ENCODE assay signal across 18 cellular contexts in the genomic region with DNA sequence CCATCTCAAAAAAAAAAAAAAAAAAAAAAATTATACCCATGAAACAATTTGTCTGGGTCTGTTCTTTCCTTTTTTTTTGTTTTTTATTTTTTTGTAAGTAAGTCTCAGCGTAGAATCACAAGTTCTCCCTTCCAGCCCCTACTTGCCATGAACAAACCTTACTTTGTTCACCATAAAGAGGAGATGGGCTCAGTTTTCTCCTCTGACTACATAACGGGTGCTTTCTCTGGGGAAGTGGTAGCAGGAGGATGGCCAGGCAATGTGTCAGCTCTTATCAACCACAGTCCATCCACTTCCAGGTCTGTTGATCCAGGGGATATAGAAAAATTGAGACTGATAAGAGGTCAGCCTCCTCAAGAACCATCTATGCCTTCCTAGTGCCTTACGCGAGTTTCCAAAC.
"Had no signal": no experiment of that assay in that cellular context is flagged by ENCODE, and none has a peak within 500 bp of the region (broad histone marks: within the 10 kb centered on the region; RNA-seq: fewer than 3 reads in every experiment).

No MANE protein-coding gene starts in this region.

- H3K27ac ChIP-seq: heart right ventricle, right atrium auricular region, tibial nerve, vagina had no signal

- H3K27me3 ChIP-seq: heart right ventricle, right atrium auricular region, tibial nerve, vagina had no signal

- H3K4me3 ChIP-seq: coronary artery, heart right ventricle, right atrium auricular region, tibial nerve, vagina had no signal

- FAIRE-seq: endometrium, TTC549 had no signal

- H3K9me3 ChIP-seq: heart right ventricle, right atrium auricular region, tibial nerve, vagina had no signal

- H3K4me1 ChIP-seq: vagina had no signal

- DNase-seq: activated CD4-positive, alpha-beta memory T cell treated with anti-CD3 and anti-CD28 coated beads, Interleukin-2, amount 10 ng/mL, durations not matched to agents 7 days and 5 days; activated CD4-positive, alpha-beta T cell treated with anti-CD3 and anti-CD28 coated beads for 48 hours; activated CD4-positive, CD25-positive, alpha-beta regulatory T cell; activated CD8-positive, alpha-beta memory T cell treated with anti-CD3 and anti-CD28 coated beads, Interleukin-2, amount 10 ng/mL, durations not matched to agents 7 days and 5 days; activated naive CD4-positive, alpha-beta T cell treated with anti-CD3 and anti-CD28 coated beads for 36 hours; anterior cingulate cortex; immature natural killer cell; nucleus accumbens; stimulated activated CD4-positive, alpha-beta T cell treated with anti-CD3 and anti-CD28 coated beads, Interleukin-12 subunit alpha, Interleukin-12 subunit beta, amount 100 ng/mL, for 4 hours; stimulated activated CD4-positive, alpha-beta T cell treated with anti-CD3 and anti-CD28 coated beads, Interleukin-1b, Interleukin-23, amount 100 ng/mL, for 48 hours; stimulated activated naive CD8-positive, alpha-beta T cell treated with anti-CD3 and anti-CD28 coated beads, Interleukin-15, Interleukin-2, amounts not matched to agents 100 U/mL and 50 U/mL, for 24 hours had no signal
